In genomic region chr1:230110971-230111370, GRCh38 we compare ENCODE assay signal across 28 cellular contexts. TPM values are rescaled to one million over a fixed set of nuclear protein-coding genes. Genes with fewer than 3 reads are reported as not detected.
DNase-seq lines count a peak whose midpoint lies in the region; ATAC-seq, FAIRE-seq and TF ChIP-seq lines count a peak whose summit lies in the region.
"Had no signal": no experiment of that assay in that cellular context is flagged by ENCODE, and none has a peak within 500 bp of the region (broad histone marks: within the 10 kb centered on the region; RNA-seq: fewer than 3 reads in every experiment).

No MANE protein-coding gene starts in this region.

- 90% methylated on average over 8 of the region's 8 CpGs for WGBS in HepG2 (ENCODE audit: low lambda C conversion rate)
- WGBS in right lobe of liver (ENCODE audit: insufficient coverage, low coverage, low lambda C conversion rate, missing lambda C conversion rate): 38% methylated on average over 1 of the region's 8 CpGs

- H3K36me3 Mint-ChIP-seq in activated naive CD8-positive, alpha-beta T cell treated with anti-CD3 and anti-CD28 coated beads for 36 hours: peaks cover 42% of the 10 kb centered on the region

- H3K9me3 ChIP-seq in HepG2 (ENCODE audit: low read length): no peaks in the 10 kb centered on the region
- no peaks in the 10 kb centered on the region for H3K9me3 ChIP-seq in right lobe of liver
- no peaks in the 10 kb centered on the region for H3K9me3 ChIP-seq in KOPT-K1 (ENCODE audit: insufficient read depth, low read length, poor library complexity, severe bottlenecking)
- H3K9me3 ChIP-seq in uterus: no peaks in the 10 kb centered on the region
- H3K9me3 ChIP-seq: Caco-2, colonic mucosa, tibial nerve had no signal

- ATAC-seq in HepG2 (no peak), right lobe of liver (no peak), GM18867 (IDR thresholded peaks at IDR 0.05; ENCODE audit: unreplicated experiment) (no peak)
- ATAC-seq: HCT116 had no signal

- peaks cover 82% of the 10 kb centered on the region for H3K4me1 ChIP-seq in HepG2 (ENCODE audit: insufficient read depth, low read length)
- peaks cover 0 to 66% (median 30%) of the 10 kb centered on the region in 4 donors for H3K4me1 ChIP-seq in right lobe of liver
- H3K4me1 ChIP-seq in uterus: no peaks in the 10 kb centered on the region
- H3K4me1 ChIP-seq: colonic mucosa had no signal

- TF ChIP-seq EP300 in HepG2 (IDR thresholded peaks at IDR 0.05; ENCODE audit: low read depth in 2 of 2, low read length in 2 of 2) (no peak), HepG2 (CRISPR knock-in tag; IDR thresholded peaks at IDR 0.05; ENCODE audit: borderline replicate concordance) (no peak)

- POLR2A ChIA-PET in HepG2 (lab: Yijun Ruan, JAX): no interaction called here

- H3K27me3 ChIP-seq in HepG2 (ENCODE audit: control insufficient read depth in 1 of 2, insufficient read depth in 2 of 2, low read length in 2 of 2): no peaks in the 10 kb centered on the region
- H3K27me3 ChIP-seq in right lobe of liver: no peaks in the 10 kb centered on the region
- no peaks in the 10 kb centered on the region for H3K27me3 ChIP-seq in uterus
- H3K27me3 ChIP-seq: cardiac muscle cell, colonic mucosa, tibial nerve had no signal

- CTCF ChIA-PET in HepG2 (lab: Yijun Ruan, JAX; ENCODE audit: low intra/inter-chr PET ratio, low total read pairs): no interaction called here

- TF ChIP-seq CTCF in HepG2 (CRISPR knock-in tag; IDR thresholded peaks at IDR 0.05) (no peak), right lobe of liver (IDR thresholded peaks at IDR 0.05) (no peak), uterus (IDR thresholded peaks at IDR 0.05) (no peak)

- no peak for TF ChIP-seq RAD21 in HepG2 (CRISPR knock-in tag; IDR thresholded peaks at IDR 0.05)

- no TSS peak for BruUV-seq in HepG2 (replicated peaks; lab: Mats Ljungman, UMichigan)

- peaks cover 65% of the 10 kb centered on the region for H3K79me2 ChIP-seq in HepG2 (ENCODE audit: insufficient read depth, low read length)

- H3K9ac ChIP-seq in HepG2 (ENCODE audit: insufficient read depth, low read depth, low read length): no peak overlapping the region

- H3K4me3 ChIP-seq in HepG2 (replicated peaks in 1 of 3; ENCODE audit: insufficient read depth in 1 of 3, low read depth in 2 of 3, low read length in 3 of 3): no peak overlapping the region
- H3K4me3 ChIP-seq in right lobe of liver: no peak overlapping the region
- no peak overlapping the region for H3K4me3 ChIP-seq in uterus
- H3K4me3 ChIP-seq: cardiac muscle cell, colonic mucosa, tibial nerve had no signal

- H3K27ac Mint-ChIP-seq in activated naive CD8-positive, alpha-beta T cell treated with anti-CD3 and anti-CD28 coated beads for 36 hours: peak overlapping the region; percentile 90
- H3K27ac Mint-ChIP-seq: mesothelial cell of epicardium had no signal

- H3K27ac ChIP-seq in HepG2 (ENCODE audit: extremely low read length, insufficient read depth, low read length) (no peak overlapping the region), right lobe of liver (no peak overlapping the region), KOPT-K1 (ENCODE audit: low read depth, low read length, poor library complexity, severe bottlenecking) (peak overlapping the region; percentile 77), uterus (no peak overlapping the region)
- H3K27ac ChIP-seq: C4-2B, cardiac muscle cell, colonic mucosa, epithelial cell of prostate had no signal

- TF ChIP-seq POLR2A in HepG2 (IDR thresholded peaks at IDR 0.05; ENCODE audit: insufficient read depth in 1 of 2, low read depth in 2 of 2, low read length in 2 of 2) (no peak), right lobe of liver (IDR thresholded peaks at IDR 0.05) (no peak), uterus (IDR thresholded peaks at IDR 0.05) (no peak)

- in situ Hi-C loops in HepG2 (cut with HindIII; ENCODE audit: extremely low pct_ligation_motif_present, low pct_unique_long_range_greater_than_20kb): no loop called here

- H3K9me3 Mint-ChIP-seq in activated naive CD8-positive, alpha-beta T cell treated with anti-CD3 and anti-CD28 coated beads for 36 hours: no peaks in the 10 kb centered on the region
- H3K9me3 Mint-ChIP-seq: mesothelial cell of epicardium; T-helper 2 cell treated with Interferon-gamma antibody and Interleukin-4, amounts not matched to agents 5 μg/mL and 100 μg/mL, for 36 hours had no signal

- H4K20me1 ChIP-seq in HepG2 (ENCODE audit: insufficient read depth, low read length): no peaks in the 10 kb centered on the region

- intact Hi-C loops in HepG2 (cut with micrococcal nuclease; ENCODE audit: unreplicated experiment) (no loop called here), right lobe of liver (cut with DNase I) (no loop called here), uterus (cut with DNase I; ENCODE audit: low total_unique reads) (no loop called here)

- no peak overlapping the region for H3K4me2 ChIP-seq in HepG2 (ENCODE audit: low read depth, low read length)

- no peak for DNase-seq in HepG2 (ENCODE audit: low spot score)
- DNase-seq in right lobe of liver: no peak
- DNase-seq in activated naive CD8-positive, alpha-beta T cell treated with anti-CD3 and anti-CD28 coated beads for 36 hours: no peak
- no peak for DNase-seq in uterus
- no peak for DNase-seq in SW 1271 (lab: John Stamatoyannopoulos, UW)
- DNase-seq: activated gamma-delta T cell treated with Interleukin-2 at 50 U/mL for 16 hours; aorta; Caco-2; colonic mucosa; effector CD8-positive, alpha-beta T cell; GF-D8; glutamatergic neuron; KG1; naive B cell; NCI-H1694; NCI-H2171 treated with DMSO at 0.1 percent for 48 hours; NCI-H524; Right ventricle myocardium superior had no signal

- H3K4me1 Mint-ChIP-seq in activated naive CD8-positive, alpha-beta T cell treated with anti-CD3 and anti-CD28 coated beads for 36 hours: peaks cover 74% of the 10 kb centered on the region

- H3K4me3 Mint-ChIP-seq in activated naive CD8-positive, alpha-beta T cell treated with anti-CD3 and anti-CD28 coated beads for 36 hours: no peak overlapping the region
- H3K4me3 Mint-ChIP-seq: mesothelial cell of epicardium had no signal

- FAIRE-seq in HepG2 (lab: Jason Lieb, UNC): no peak
- FAIRE-seq: keratinocyte had no signal

- H3K36me3 ChIP-seq in HepG2 (replicated peaks in 1 of 2; ENCODE audit: control insufficient read depth in 1 of 2, insufficient read depth in 2 of 2, low read length in 2 of 2) (peaks cover 0 to 3% of the 10 kb centered on the region in 2 experiments; a peak in 3 of 5 replicates), right lobe of liver (no peaks in the 10 kb centered on the region), KOPT-K1 (ENCODE audit: insufficient read depth, low read length) (peaks cover 60% of the 10 kb centered on the region), uterus (no peaks in the 10 kb centered on the region)
- H3K36me3 ChIP-seq: cardiac muscle cell, colonic mucosa, tibial nerve had no signal

- no peak overlapping the region for H2AFZ ChIP-seq in HepG2 (ENCODE audit: low read length)

- H3K27me3 Mint-ChIP-seq in activated naive CD8-positive, alpha-beta T cell treated with anti-CD3 and anti-CD28 coated beads for 36 hours: no peaks in the 10 kb centered on the region
- H3K27me3 Mint-ChIP-seq: naive B cell had no signal

TF ChIP-seq in HepG2, 621 proteins besides CTCF, POLR2A, EP300 and RAD21 (continues in another document):
- peak; percentile 12 for TF ChIP-seq TEAD3 (CRISPR knock-in tag; optimal IDR thresholded peaks at IDR 0.05; ENCODE audit: borderline replicate concordance)
- TF ChIP-seq HINFP (CRISPR knock-in tag; IDR thresholded peaks at IDR 0.05; ENCODE audit: low read depth): no peak
- TF ChIP-seq HOXA9 (CRISPR knock-in tag; IDR thresholded peaks at IDR 0.05; ENCODE audit: borderline replicate concordance): 0 out of 2 replicates have a peak, but pooled peaks have one; percentile 45

RNA-seq across cellular contexts. Expression of gene GALNT2, which starts 43.9 kb away (rescaled TPM):
- total RNA-seq in HepG2 (2016; rRNA removed; fragmentation: Illumina TruSeq; extraction: Trizol) (18.1 and 39.6 TPM in 2 replicates), right lobe of liver (100 to 1,000 TPM in 4 of 6 experiments, 10 to 100 TPM in 2; 58.0 to 152 (median 131) TPM), uterus (10 to 100 TPM; 13.6 to 51.6 (median 39.6) TPM)
- total RNA-seq in HepG2 (2016; cell fraction: cytosol; rRNA removed; fragmentation: Illumina TruSeq; extraction: Trizol; ENCODE audit: low read depth): 5.4 TPM in 2 replicates
- total RNA-seq in HepG2 (2016; cell fraction: insoluble cytoplasmic fraction; rRNA removed; fragmentation: Illumina TruSeq; extraction: Trizol): 15.0 and 40.1 TPM in 2 replicates
- 12.5 and 13.0 TPM in 2 replicates for total RNA-seq in HepG2 (2016; cell fraction: membrane; rRNA removed; fragmentation: Illumina TruSeq; extraction: Trizol)
- 37.9 and 44.3 TPM in 2 replicates for total RNA-seq in HepG2 (2016; cell fraction: nucleus; rRNA removed; fragmentation: Illumina TruSeq; extraction: Trizol)
- 39.3 and 44.2 TPM in 2 replicates for polyA plus RNA-seq in HepG2 (2011; rRNA removed)
- polyA plus RNA-seq in HepG2 (2011; cell fraction: cytosol; rRNA removed): 49.4 and 53.3 TPM in 2 replicates
- 41.5 and 42.3 TPM in 2 replicates for polyA plus RNA-seq in HepG2 (2011; cell fraction: nucleus; rRNA removed)
- polyA plus RNA-seq in HepG2 (2012): 62.4 and 72.1 TPM in 2 replicates
- polyA plus RNA-seq in HepG2 (2016; cell fraction: cytosol; fragmentation: Illumina TruSeq; extraction: Trizol; ENCODE audit: low read depth): 5.6 and 5.7 TPM in 2 replicates
- 17.3 and 20.6 TPM in 2 replicates for polyA plus RNA-seq in HepG2 (2016; cell fraction: insoluble cytoplasmic fraction; fragmentation: Illumina TruSeq; extraction: Trizol; ENCODE audit: low read depth)
- 9.2 TPM in 2 replicates for polyA plus RNA-seq in HepG2 (2016; cell fraction: membrane; fragmentation: Illumina TruSeq; extraction: Trizol; ENCODE audit: low read depth)
- polyA plus RNA-seq in HepG2 (2016; cell fraction: nucleus; fragmentation: Illumina TruSeq; extraction: Trizol; ENCODE audit: insufficient read depth, low read depth): 63.7 and 66.5 TPM in 2 replicates
- 56.6 and 150 TPM in 2 replicates for polyA minus RNA-seq in HepG2 (2011; rRNA and poly(A)+ RNA removed; ENCODE audit: low replicate concordance)
- polyA minus RNA-seq in HepG2 (2011; cell fraction: cytosol; rRNA and poly(A)+ RNA removed): 31.7 and 33.5 TPM in 2 replicates
- 30.0 and 30.1 TPM in 2 replicates for polyA minus RNA-seq in HepG2 (2011; cell fraction: nucleus; rRNA and poly(A)+ RNA removed)
- 10 to 100 TPM; 46.5 to 48.2 TPM for total RNA-seq in activated naive CD8-positive, alpha-beta T cell treated with anti-CD3 and anti-CD28 coated beads for 36 hours
